19 cellular contexts compared by ENCODE assay signal in the genomic region with DNA sequence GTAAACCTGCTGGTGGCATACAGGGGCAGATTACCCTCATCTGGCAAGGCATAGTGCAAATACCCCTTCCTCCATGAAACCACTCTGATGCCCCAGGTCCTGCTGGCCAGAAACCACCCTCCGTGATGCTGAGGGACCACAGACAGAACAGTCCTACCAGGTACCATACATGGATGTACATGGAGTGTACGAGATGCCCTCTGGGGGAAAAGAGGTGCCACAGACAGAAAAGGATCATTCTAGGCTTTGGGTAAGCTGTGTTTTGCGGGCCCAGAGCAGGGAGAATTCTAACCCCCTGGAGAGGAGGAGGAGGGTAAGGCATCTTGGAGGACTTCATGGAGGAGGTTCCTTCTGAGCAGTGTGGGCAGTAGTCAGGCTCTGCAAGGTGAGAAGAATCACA.
"Had no signal": no experiment of that assay in that cellular context is flagged by ENCODE, and none has a peak within 500 bp of the region (broad histone marks: within the 10 kb centered on the region; RNA-seq: fewer than 3 reads in every experiment).

No MANE protein-coding gene starts in this region.

- FAIRE-seq: frontal cortex had no signal

- H3K4me3 ChIP-seq: coronary artery, lower lobe of right lung, prostate gland, right atrium auricular region, suprapubic skin, transverse colon, vagina had no signal

- DNase-seq: hypothalamus; immature natural killer cell; islet precursor cell; kidney glomerular epithelial cell; left ventricle myocardium superior; lower lobe of right lung; naive thymus-derived CD8-positive, alpha-beta T cell; nephron progenitor cell; nucleus accumbens; stimulated activated naive B cell treated with anti-CD40 and anti-IgM and Interleukin-4, amounts not matched to agents 10 μg/mL and 1 μg/mL and 100 μg/mL, for 72 hours; stimulated activated naive CD8-positive, alpha-beta T cell treated with anti-CD3 and anti-CD28 coated beads, Interleukin-15, amount 100 ng/mL, for 72 hours; transverse colon had no signal

- H3K36me3 ChIP-seq: lower lobe of right lung, prostate gland, right atrium auricular region, suprapubic skin, transverse colon, vagina had no signal

- H3K4me1 Mint-ChIP-seq: immature natural killer cell; naive thymus-derived CD8-positive, alpha-beta T cell; stimulated activated naive B cell treated with anti-CD40 and anti-IgM and Interleukin-4, amounts not matched to agents 10 μg/mL and 1 μg/mL and 100 μg/mL, for 72 hours; stimulated activated naive CD8-positive, alpha-beta T cell treated with anti-CD3 and anti-CD28 coated beads, Interleukin-15, amount 100 ng/mL, for 72 hours had no signal

- H3K27ac Mint-ChIP-seq: immature natural killer cell; naive thymus-derived CD8-positive, alpha-beta T cell; nephron progenitor cell; stimulated activated naive B cell treated with anti-CD40 and anti-IgM and Interleukin-4, amounts not matched to agents 10 μg/mL and 1 μg/mL and 100 μg/mL, for 72 hours; stimulated activated naive CD8-positive, alpha-beta T cell treated with anti-CD3 and anti-CD28 coated beads, Interleukin-15, amount 100 ng/mL, for 72 hours had no signal

- H3K27ac ChIP-seq: coronary artery, lower lobe of right lung, prostate gland, right atrium auricular region, suprapubic skin, transverse colon, vagina had no signal

- H3K4me1 ChIP-seq: lower lobe of right lung, prostate gland, right atrium auricular region, suprapubic skin, transverse colon, vagina had no signal

- H3K27me3 ChIP-seq: right atrium auricular region, transverse colon, vagina had no signal

- ATAC-seq: left ventricle myocardium superior; lower lobe of right lung; naive thymus-derived CD8-positive, alpha-beta T cell; sciatic nerve; stimulated activated naive B cell treated with anti-CD40 and anti-IgM and Interleukin-4, amounts not matched to agents 10 μg/mL and 1 μg/mL and 100 μg/mL, for 72 hours; stimulated activated naive CD8-positive, alpha-beta T cell treated with anti-CD3 and anti-CD28 coated beads, Interleukin-15, amount 100 ng/mL, for 72 hours had no signal

- H3K9me3 ChIP-seq: lower lobe of right lung, prostate gland, right atrium auricular region, suprapubic skin, transverse colon, vagina had no signal

- H3K4me3 Mint-ChIP-seq: immature natural killer cell; naive thymus-derived CD8-positive, alpha-beta T cell; nephron progenitor cell; stimulated activated naive B cell treated with anti-CD40 and anti-IgM and Interleukin-4, amounts not matched to agents 10 μg/mL and 1 μg/mL and 100 μg/mL, for 72 hours; stimulated activated naive CD8-positive, alpha-beta T cell treated with anti-CD3 and anti-CD28 coated beads, Interleukin-15, amount 100 ng/mL, for 72 hours had no signal

- H3K36me3 Mint-ChIP-seq: immature natural killer cell; stimulated activated naive B cell treated with anti-CD40 and anti-IgM and Interleukin-4, amounts not matched to agents 10 μg/mL and 1 μg/mL and 100 μg/mL, for 72 hours had no signal
